ENCODE assay signal across 13 cellular contexts in the genomic region with DNA sequence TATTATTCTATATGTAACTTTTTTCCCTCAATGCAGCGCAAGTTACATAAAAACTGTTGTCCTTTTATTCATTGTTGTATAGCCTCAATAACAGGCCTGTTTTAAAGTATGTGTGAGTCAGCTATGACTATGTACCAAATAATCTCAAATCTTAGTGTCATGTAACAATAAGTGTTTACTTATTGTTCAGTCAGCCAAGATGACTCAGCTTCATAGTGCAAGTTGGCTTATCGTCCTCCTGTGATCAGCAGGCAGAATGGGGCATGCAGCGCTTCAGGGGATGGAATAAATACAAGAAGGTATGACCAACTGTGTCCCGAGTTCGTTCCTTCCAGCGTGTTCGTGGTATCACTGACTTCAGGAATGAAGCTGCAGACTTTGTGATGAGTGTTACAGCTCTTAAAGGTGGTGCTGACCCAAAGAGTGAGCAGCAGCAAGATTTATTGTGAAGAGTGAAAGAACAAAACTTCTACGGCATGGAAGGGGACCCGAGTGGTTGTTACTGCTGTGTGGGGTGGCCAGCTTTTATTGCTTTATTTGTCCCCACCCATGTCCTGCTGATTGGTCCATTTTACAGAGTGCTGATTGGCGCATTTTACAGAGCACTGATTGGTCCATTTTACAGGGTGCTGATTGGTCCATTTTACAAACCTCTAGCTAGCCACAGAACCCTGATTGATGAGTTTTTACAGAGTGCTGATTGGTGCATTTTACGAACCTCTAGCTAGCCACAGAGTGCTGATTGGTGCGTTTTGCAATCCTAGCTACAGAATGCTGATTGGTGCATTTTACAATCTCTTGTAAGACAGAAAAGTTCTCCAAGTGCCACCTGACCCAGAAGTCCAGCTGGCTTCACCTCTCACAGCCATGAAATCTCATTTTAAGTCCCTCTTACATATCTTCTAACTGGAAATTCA.
DNase-seq lines count a peak whose midpoint lies in the region; ATAC-seq and TF ChIP-seq lines count a peak whose summit lies in the region.
"Had no signal": no experiment of that assay in that cellular context is flagged by ENCODE, and none has a peak within 500 bp of the region (broad histone marks: within the 10 kb centered on the region; RNA-seq: fewer than 3 reads in every experiment).

No MANE protein-coding gene starts in this region.

- H3K4me2 ChIP-seq in hepatocyte, result no peak overlapping the region

- no TSS peak for BruUV-seq in MCF 10A (replicated peaks; lab: Mats Ljungman, UMichigan)

- H3K9me3 Mint-ChIP-seq in MCF 10A (ENCODE audit: unreplicated experiment), result no peaks in the 10 kb centered on the region

- TF ChIP-seq CTCF in MCF 10A (IDR thresholded peaks at IDR 0.05; ENCODE audit: unreplicated experiment) (no peak), breast epithelium (IDR thresholded peaks at IDR 0.05) (no peak), hepatocyte (IDR thresholded peaks at IDR 0.05; ENCODE audit: poor library complexity) (no peak)

- TF ChIP-seq POLR2A in breast epithelium (IDR thresholded peaks at IDR 0.05), result no peak

- H2AFZ ChIP-seq in hepatocyte, result no peak overlapping the region

- H3K4me1 Mint-ChIP-seq in MCF 10A (ENCODE audit: insufficient read depth, unreplicated experiment), result peaks cover 10% of the 10 kb centered on the region

- H3K4me3 Mint-ChIP-seq in MCF 10A (ENCODE audit: unreplicated experiment), result peak overlapping the region; percentile 48

- H3K36me3 ChIP-seq in breast epithelium, result no peaks in the 10 kb centered on the region
- no peaks in the 10 kb centered on the region for H3K36me3 ChIP-seq in adipocyte (ENCODE audit: control insufficient read depth, insufficient read depth, low read length, severe bottlenecking)
- no peaks in the 10 kb centered on the region for H3K36me3 ChIP-seq in hepatocyte (replicated peaks; ENCODE audit: insufficient read depth, low read depth)
- H3K36me3 ChIP-seq: BE2C, thoracic aorta had no signal

- H3K9me2 ChIP-seq in hepatocyte (replicated peaks; ENCODE audit: insufficient read depth), result no peaks in the 10 kb centered on the region

- H3K4me1 ChIP-seq in breast epithelium, result no peaks in the 10 kb centered on the region
- H3K4me1 ChIP-seq in adipocyte (ENCODE audit: control insufficient read depth, insufficient read depth, low read length), result peaks cover 14% of the 10 kb centered on the region
- no peaks in the 10 kb centered on the region for H3K4me1 ChIP-seq in hepatocyte (ENCODE audit: insufficient read depth)
- H3K4me1 ChIP-seq: BE2C had no signal

- H3K4me3 ChIP-seq in breast epithelium (no peak overlapping the region), adipocyte (ENCODE audit: low read length) (peak overlapping the region; percentile 2), hepatocyte (no peak overlapping the region)
- H3K4me3 ChIP-seq: thoracic aorta had no signal

- intact Hi-C loops in MCF 10A (cut with micrococcal nuclease) (no loop called here), breast epithelium (cut with DNase I; ENCODE audit: low total_unique reads) (no loop called here)

- peak overlapping the region; percentile 19 for H3K27ac Mint-ChIP-seq in MCF 10A (ENCODE audit: low read depth, unreplicated experiment)

- no peaks in the 10 kb centered on the region for H3K27me3 Mint-ChIP-seq in MCF 10A (ENCODE audit: insufficient read depth, unreplicated experiment)

- DNase-seq in MCF 10A (ENCODE audit: unreplicated experiment) (peak; percentile 97), breast epithelium (ENCODE audit: low spot score in 2 of 2) (no peak), adipocyte (ENCODE audit: low read depth) (peak; percentile 96), hepatocyte (ENCODE audit: low spot score) (peak; percentile 22), NCI-H2081 treated with DMSO at 0.1 percent for 48 hours (lab: John Stamatoyannopoulos, UW) (no peak), putamen (ENCODE audit: low spot score) (no peak)
- DNase-seq: BE2C; midbrain; NCI-H524; stimulated activated CD4-positive, alpha-beta T cell treated with anti-CD3 and anti-CD28 coated beads, Interleukin-1b, Interleukin-23, amount 100 ng/mL, for 48 hours had no signal

- H3K27ac ChIP-seq in breast epithelium, result no peak overlapping the region
- H3K27ac ChIP-seq in hepatocyte, result no peak overlapping the region
- H3K27ac ChIP-seq: thoracic aorta had no signal

- no peaks in the 10 kb centered on the region for H3K27me3 ChIP-seq in breast epithelium
- H3K27me3 ChIP-seq in adipocyte (replicated peaks; ENCODE audit: control insufficient read depth, insufficient read depth, low read length), result no peaks in the 10 kb centered on the region
- no peaks in the 10 kb centered on the region for H3K27me3 ChIP-seq in hepatocyte
- H3K27me3 ChIP-seq: BE2C had no signal

- H3K9ac ChIP-seq in adipocyte (ENCODE audit: low read length), result no peak overlapping the region

- H4K20me1 ChIP-seq in hepatocyte (ENCODE audit: insufficient read depth, poor library complexity, severe bottlenecking), result no peaks in the 10 kb centered on the region

- POLR2A ChIA-PET in MCF 10A (lab: Yijun Ruan, JAX), result interaction anchor here (0.6 to 1.3 kb wide), 9 partner anchors 12 to 1083 kb away, joined by 3 to 5 read pairs (median 4); a partner anchor contains a TSS

- no peaks in the 10 kb centered on the region for H3K9me3 ChIP-seq in breast epithelium
- no peaks in the 10 kb centered on the region for H3K9me3 ChIP-seq in adipocyte (ENCODE audit: control insufficient read depth, low read length)
- H3K9me3 ChIP-seq in hepatocyte (ENCODE audit: low read depth), result no peaks in the 10 kb centered on the region
- H3K9me3 ChIP-seq: BE2C, thoracic aorta had no signal

- ATAC-seq in GM18873 (IDR thresholded peaks at IDR 0.05; ENCODE audit: low FRiP score, unreplicated experiment) (no peak), GM19023 (IDR thresholded peaks at IDR 0.05; ENCODE audit: unreplicated experiment) (no peak)

- no peaks in the 10 kb centered on the region for H3K79me2 ChIP-seq in hepatocyte

- CTCF ChIA-PET in MCF 10A (lab: Yijun Ruan, JAX), result interaction anchor here (0.6 to 3.5 kb wide), 4 partner anchors 12 to 576 kb away, joined by 3 to 19 read pairs (median 5); no protein-coding TSS in a partner anchor

- no peaks in the 10 kb centered on the region for H3K36me3 Mint-ChIP-seq in MCF 10A (ENCODE audit: insufficient read depth, unreplicated experiment)

- 79% methylated on average over 12 of the region's 12 CpGs for WGBS in hepatocyte (ENCODE audit: low lambda C conversion rate, missing lambda C conversion rate)

Comparison
In these comparisons a context has a peak if more than half of its experiments do, and no peak if none do; other contexts are left out.
1. DNase-seq: peak in MCF 10A (single experiment), adipocyte (single experiment) and hepatocyte (single experiment); none in breast epithelium (0 of 2), NCI-H2081 treated with DMSO at 0.1 percent for 48 hours (single experiment) and putamen (single experiment).